14 cellular contexts compared by ENCODE assay signal in genomic region chr22:24443668-24444067, GRCh38. TPM values are rescaled to one million over a fixed set of nuclear protein-coding genes. Genes with fewer than 3 reads are reported as not detected.
"Had no signal": no experiment of that assay in that cellular context is flagged by ENCODE, and none has a peak within 500 bp of the region (broad histone marks: within the 10 kb centered on the region; RNA-seq: fewer than 3 reads in every experiment).

No MANE protein-coding gene starts in this region.

- H3K4me1 ChIP-seq: sigmoid colon had no signal

- H3K27me3 ChIP-seq: sigmoid colon, testis, upper lobe of right lung had no signal

- DNase-seq: activated CD4-positive, alpha-beta T cell treated with anti-CD3 and anti-CD28 coated beads, Interleukin-2, amount 50 U/mL, for 4 hours; activated CD4-positive, CD25-positive, alpha-beta regulatory T cell treated with anti-CD3 and anti-CD28 coated beads, Interleukin-2, amount 50 U/mL, for 72 hours; foreskin melanocyte; left colon; mammary epithelial cell; mucosa of descending colon; occipital lobe; psoas muscle; sigmoid colon; stimulated activated CD4-positive, alpha-beta T cell treated with anti-CD3 and anti-CD28 coated beads, Interleukin-2, amount 100 ng/mL, for 24 hours; stimulated activated naive CD8-positive, alpha-beta T cell treated with anti-CD3 and anti-CD28 coated beads, Interleukin-15, amount 100 ng/mL, for 72 hours; testis; upper lobe of right lung had no signal

- H3K4me3 ChIP-seq: mucosa of descending colon, psoas muscle, sigmoid colon, testis, upper lobe of right lung had no signal

- H3K27me3 Mint-ChIP-seq: natural killer cell treated with Interleukin-12 subunit alpha and Interleukin-12 subunit beta and Interleukin-15 and Interleukin-18, amount 100 ng/mL, for 72 hours; stimulated activated naive CD8-positive, alpha-beta T cell treated with anti-CD3 and anti-CD28 coated beads, Interleukin-15, amount 100 ng/mL, for 72 hours had no signal

- ATAC-seq: left colon; mucosa of descending colon; natural killer cell treated with Interleukin-12 subunit alpha and Interleukin-12 subunit beta and Interleukin-15 and Interleukin-18, amount 100 ng/mL, for 72 hours; psoas muscle; stimulated activated naive CD8-positive, alpha-beta T cell treated with anti-CD3 and anti-CD28 coated beads, Interleukin-15, amount 100 ng/mL, for 72 hours; upper lobe of right lung had no signal

- H3K36me3 Mint-ChIP-seq: natural killer cell treated with Interleukin-12 subunit alpha and Interleukin-12 subunit beta and Interleukin-15 and Interleukin-18, amount 100 ng/mL, for 72 hours had no signal

- H3K9me3 ChIP-seq: mucosa of descending colon, psoas muscle, sigmoid colon, testis, upper lobe of right lung had no signal

- H3K9me3 Mint-ChIP-seq: natural killer cell treated with Interleukin-12 subunit alpha and Interleukin-12 subunit beta and Interleukin-15 and Interleukin-18, amount 100 ng/mL, for 72 hours; stimulated activated naive CD8-positive, alpha-beta T cell treated with anti-CD3 and anti-CD28 coated beads, Interleukin-15, amount 100 ng/mL, for 72 hours had no signal

- H3K27ac ChIP-seq: psoas muscle, sigmoid colon, testis, upper lobe of right lung had no signal

- H3K4me3 Mint-ChIP-seq: natural killer cell treated with Interleukin-12 subunit alpha and Interleukin-12 subunit beta and Interleukin-15 and Interleukin-18, amount 100 ng/mL, for 72 hours; stimulated activated naive CD8-positive, alpha-beta T cell treated with anti-CD3 and anti-CD28 coated beads, Interleukin-15, amount 100 ng/mL, for 72 hours had no signal

RNA-seq across cellular contexts. Expression of gene UPB1, which starts 51.5 kb away (rescaled TPM):
- total RNA-seq: mammary epithelial cell, occipital lobe had no signal
